Comparison of ENCODE assay signal across 1 cellular context in the genomic region with DNA sequence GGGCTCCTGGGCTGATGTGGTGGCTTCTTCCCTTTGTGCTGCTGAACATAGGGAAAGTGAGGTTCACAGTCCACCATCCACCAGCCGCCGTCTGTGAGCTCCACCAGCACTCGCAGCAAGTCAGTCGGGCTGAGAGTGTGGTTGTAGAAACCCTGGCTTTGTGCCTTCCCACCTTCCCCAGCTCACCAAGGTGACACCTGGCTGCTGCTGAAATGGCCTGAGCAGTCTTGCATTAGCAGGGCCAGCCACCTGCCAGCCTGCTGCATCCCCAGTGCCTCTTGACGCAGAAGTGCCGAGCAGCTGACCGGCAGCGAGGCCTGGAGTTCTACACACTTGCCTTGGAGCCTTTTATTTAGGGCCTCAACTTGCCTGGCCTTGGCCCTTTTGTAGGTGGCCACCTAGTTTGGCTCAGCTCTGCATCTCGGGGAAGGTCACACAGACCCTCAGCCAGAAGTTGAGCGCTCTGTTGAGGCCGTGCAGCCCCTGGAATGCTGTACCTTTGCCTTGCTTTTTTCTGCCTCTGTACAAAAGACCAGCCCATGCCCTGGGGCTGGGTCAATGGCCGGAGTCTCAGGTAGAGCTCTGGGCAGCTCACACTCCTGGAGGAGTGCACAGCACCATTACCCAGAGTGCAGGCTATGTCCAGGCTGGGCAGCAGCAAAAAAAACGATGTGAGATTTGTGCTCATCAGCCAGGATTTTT.
TF ChIP-seq lines count a peak whose summit lies in the region.

No MANE protein-coding gene starts in this region.

TF ChIP-seq in GM12878, 131 proteins besides CTCF, POLR2A, EP300 and RAD21 (continued from another document):
- TF ChIP-seq, protein P1, sequence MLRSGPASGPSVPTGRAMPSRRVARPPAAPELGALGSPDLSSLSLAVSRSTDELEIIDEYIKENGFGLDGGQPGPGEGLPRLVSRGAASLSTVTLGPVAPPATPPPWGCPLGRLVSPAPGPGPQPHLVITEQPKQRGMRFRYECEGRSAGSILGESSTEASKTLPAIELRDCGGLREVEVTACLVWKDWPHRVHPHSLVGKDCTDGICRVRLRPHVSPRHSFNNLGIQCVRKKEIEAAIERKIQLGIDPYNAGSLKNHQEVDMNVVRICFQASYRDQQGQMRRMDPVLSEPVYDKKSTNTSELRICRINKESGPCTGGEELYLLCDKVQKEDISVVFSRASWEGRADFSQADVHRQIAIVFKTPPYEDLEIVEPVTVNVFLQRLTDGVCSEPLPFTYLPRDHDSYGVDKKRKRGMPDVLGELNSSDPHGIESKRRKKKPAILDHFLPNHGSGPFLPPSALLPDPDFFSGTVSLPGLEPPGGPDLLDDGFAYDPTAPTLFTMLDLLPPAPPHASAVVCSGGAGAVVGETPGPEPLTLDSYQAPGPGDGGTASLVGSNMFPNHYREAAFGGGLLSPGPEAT (IDR thresholded peaks at IDR 0.05; ENCODE audit: low read depth), result no peak
- TF ChIP-seq MTA3 (IDR thresholded peaks at IDR 0.05; ENCODE audit: borderline replicate concordance, low read length), result no peak
- no peak for TF ChIP-seq ETV6 (conservative IDR thresholded peaks at IDR 0.05 in 1 of 2, IDR thresholded peaks at IDR 0.05 in 1 of 2; ENCODE audit: borderline replicate concordance in 1 of 2, low read depth in 1 of 2)
- TF ChIP-seq, protein P2, sequence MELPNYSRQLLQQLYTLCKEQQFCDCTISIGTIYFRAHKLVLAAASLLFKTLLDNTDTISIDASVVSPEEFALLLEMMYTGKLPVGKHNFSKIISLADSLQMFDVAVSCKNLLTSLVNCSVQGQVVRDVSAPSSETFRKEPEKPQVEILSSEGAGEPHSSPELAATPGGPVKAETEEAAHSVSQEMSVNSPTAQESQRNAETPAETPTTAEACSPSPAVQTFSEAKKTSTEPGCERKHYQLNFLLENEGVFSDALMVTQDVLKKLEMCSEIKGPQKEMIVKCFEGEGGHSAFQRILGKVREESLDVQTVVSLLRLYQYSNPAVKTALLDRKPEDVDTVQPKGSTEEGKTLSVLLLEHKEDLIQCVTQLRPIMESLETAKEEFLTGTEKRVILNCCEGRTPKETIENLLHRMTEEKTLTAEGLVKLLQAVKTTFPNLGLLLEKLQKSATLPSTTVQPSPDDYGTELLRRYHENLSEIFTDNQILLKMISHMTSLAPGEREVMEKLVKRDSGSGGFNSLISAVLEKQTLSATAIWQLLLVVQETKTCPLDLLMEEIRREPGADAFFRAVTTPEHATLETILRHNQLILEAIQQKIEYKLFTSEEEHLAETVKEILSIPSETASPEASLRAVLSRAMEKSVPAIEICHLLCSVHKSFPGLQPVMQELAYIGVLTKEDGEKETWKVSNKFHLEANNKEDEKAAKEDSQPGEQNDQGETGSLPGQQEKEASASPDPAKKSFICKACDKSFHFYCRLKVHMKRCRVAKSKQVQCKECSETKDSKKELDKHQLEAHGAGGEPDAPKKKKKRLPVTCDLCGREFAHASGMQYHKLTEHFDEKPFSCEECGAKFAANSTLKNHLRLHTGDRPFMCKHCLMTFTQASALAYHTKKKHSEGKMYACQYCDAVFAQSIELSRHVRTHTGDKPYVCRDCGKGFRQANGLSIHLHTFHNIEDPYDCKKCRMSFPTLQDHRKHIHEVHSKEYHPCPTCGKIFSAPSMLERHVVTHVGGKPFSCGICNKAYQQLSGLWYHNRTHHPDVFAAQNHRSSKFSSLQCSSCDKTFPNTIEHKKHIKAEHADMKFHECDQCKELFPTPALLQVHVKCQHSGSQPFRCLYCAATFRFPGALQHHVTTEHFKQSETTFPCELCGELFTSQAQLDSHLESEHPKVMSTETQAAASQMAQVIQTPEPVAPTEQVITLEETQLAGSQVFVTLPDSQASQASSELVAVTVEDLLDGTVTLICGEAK (IDR thresholded peaks at IDR 0.05; ENCODE audit: borderline replicate concordance), result no peak
- TF ChIP-seq, protein P3, sequence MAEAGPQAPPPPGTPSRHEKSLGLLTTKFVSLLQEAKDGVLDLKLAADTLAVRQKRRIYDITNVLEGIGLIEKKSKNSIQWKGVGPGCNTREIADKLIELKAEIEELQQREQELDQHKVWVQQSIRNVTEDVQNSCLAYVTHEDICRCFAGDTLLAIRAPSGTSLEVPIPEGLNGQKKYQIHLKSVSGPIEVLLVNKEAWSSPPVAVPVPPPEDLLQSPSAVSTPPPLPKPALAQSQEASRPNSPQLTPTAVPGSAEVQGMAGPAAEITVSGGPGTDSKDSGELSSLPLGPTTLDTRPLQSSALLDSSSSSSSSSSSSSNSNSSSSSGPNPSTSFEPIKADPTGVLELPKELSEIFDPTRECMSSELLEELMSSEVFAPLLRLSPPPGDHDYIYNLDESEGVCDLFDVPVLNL (IDR thresholded peaks at IDR 0.05; ENCODE audit: low read depth, low read length), result no peak
- no peak for TF ChIP-seq MXI1 (IDR thresholded peaks at IDR 0.05; ENCODE audit: low read depth, low read length)
